17 cellular contexts compared by ENCODE assay signal in genomic region chr4:111666826-111667360, GRCh38.
A peak's percentile ranks its signal among the peaks of the same experiment; 100 is the strongest.
DNase-seq lines count a peak whose midpoint lies in the region; TF ChIP-seq lines count a peak whose summit lies in the region.
"Had no signal": no experiment of that assay in that cellular context is flagged by ENCODE, and none has a peak within 500 bp of the region (broad histone marks: within the 10 kb centered on the region; RNA-seq: fewer than 3 reads in every experiment).

No MANE protein-coding gene starts in this region.

- DNase-seq in BJ (ENCODE audit: low read depth) (peak; percentile 9), amniotic epithelial cell (ENCODE audit: low read depth) (peak; percentile 29), fibroblast of villous mesenchyme (ENCODE audit: low read depth) (peak; percentile 21), NCI-H128 (lab: John Stamatoyannopoulos, UW; ENCODE audit: unreplicated experiment) (no peak), NCI-H146 treated with DMSO at 0.1 percent for 48 hours (lab: John Stamatoyannopoulos, UW; ENCODE audit: unreplicated experiment) (no peak), activated T-cell treated with anti-CD3 and anti-CD28 coated beads for 4 hours (no peak), anterior cingulate cortex (lab: John Stamatoyannopoulos, UW) (no peak)
- DNase-seq: AML-193; BE2C; C1 segment of cervical spinal cord; Calu3; CD4-positive, alpha-beta memory T cell; COR-L47; DMS79; GF-D8; H7; HCEC 1CT had no signal

- POLR2A ChIA-PET in BJ (lab: Charles Lee): interaction anchor here (0.8 kb wide), 1 partner anchor 12 kb away, joined by 16 read pairs; no protein-coding TSS in a partner anchor

- H3K4me3 ChIP-seq in BJ (ENCODE audit: low read depth, low read length): no peak overlapping the region
- no peak overlapping the region for H3K4me3 ChIP-seq in fibroblast of villous mesenchyme (ENCODE audit: low read depth, low read length)

- H3K27me3 ChIP-seq in BJ (ENCODE audit: control insufficient read depth, insufficient read depth, low read length): no peaks in the 10 kb centered on the region
- H3K27me3 ChIP-seq: BE2C had no signal

- TF ChIP-seq CTCF in BJ (IDR thresholded peaks at IDR 0.05; ENCODE audit: insufficient read depth, low read depth, low read length): no peak
- no peak for TF ChIP-seq CTCF in fibroblast of villous mesenchyme (IDR thresholded peaks at IDR 0.05; ENCODE audit: insufficient read depth, low read depth, low read length)

- CTCF ChIA-PET in BJ (lab: Yijun Ruan, JAX): interaction anchor here (0.7 to 1.7 kb wide), 3 partner anchors 10 to 187 kb away, joined by 3 to 5 read pairs (median 3); no protein-coding TSS in a partner anchor

- no peaks in the 10 kb centered on the region for H3K36me3 ChIP-seq in BJ (ENCODE audit: control insufficient read depth, insufficient read depth, low read length)
- H3K36me3 ChIP-seq: BE2C had no signal

Comparison
In these comparisons a context has a peak if more than half of its experiments do, and no peak if none do; other contexts are left out.
1. DNase-seq: peak in BJ (single experiment), amniotic epithelial cell (single experiment) and fibroblast of villous mesenchyme (single experiment); none in NCI-H128 (single experiment), NCI-H146 treated with DMSO at 0.1 percent for 48 hours (single experiment), activated T-cell treated with anti-CD3 and anti-CD28 coated beads for 4 hours (single experiment) and anterior cingulate cortex (0 of 58).